Comparison of ENCODE assay signal across 10 cellular contexts in the genomic region with DNA sequence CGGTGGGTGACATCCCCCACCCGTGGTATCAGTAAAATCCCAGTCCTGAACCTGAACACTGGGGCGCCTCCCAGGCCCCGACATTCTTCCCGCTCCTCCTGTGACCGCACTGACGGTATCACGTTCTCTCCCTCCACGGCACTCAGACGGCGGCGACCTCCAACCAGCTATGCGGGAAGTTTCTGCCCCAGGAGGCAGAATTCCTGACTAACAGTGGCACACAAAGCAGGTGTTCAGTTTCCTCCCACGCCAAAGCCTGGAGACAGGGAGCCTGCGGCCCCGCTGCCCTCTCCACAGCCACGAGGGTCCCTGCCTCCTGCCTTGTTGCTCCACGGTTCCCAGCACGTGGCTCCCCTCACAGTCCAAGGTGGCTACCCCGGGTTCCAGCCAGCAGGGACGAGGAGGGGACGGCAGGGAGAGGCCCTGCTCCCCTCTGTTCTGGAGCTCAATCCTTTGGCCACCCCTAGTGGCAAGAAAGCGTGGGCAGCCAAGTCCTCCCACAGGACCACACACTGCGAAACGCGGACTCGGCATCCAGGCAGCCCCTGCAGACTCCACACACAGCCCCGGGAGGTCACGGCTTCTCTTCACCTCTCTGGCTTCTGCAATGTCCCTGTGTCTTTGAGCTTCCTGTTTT. TPM values are rescaled to one million over a fixed set of nuclear protein-coding genes. Genes with fewer than 3 reads are reported as not detected.
A peak's percentile ranks its signal among the peaks of the same experiment; 100 is the strongest.
DNase-seq lines count a peak whose midpoint lies in the region; ATAC-seq lines count a peak whose summit lies in the region.
"Had no signal": no experiment of that assay in that cellular context is flagged by ENCODE, and none has a peak within 500 bp of the region (broad histone marks: within the 10 kb centered on the region; RNA-seq: fewer than 3 reads in every experiment).

No MANE protein-coding gene starts in this region.

- no peaks in the 10 kb centered on the region for H3K4me1 ChIP-seq in urinary bladder (ENCODE audit: insufficient read depth)

- peaks cover 7% of the 10 kb centered on the region for H3K36me3 ChIP-seq in urinary bladder (ENCODE audit: insufficient read depth)

- H3K9me3 Mint-ChIP-seq in activated naive CD4-positive, alpha-beta T cell treated with anti-CD3 and anti-CD28 coated beads, Interleukin-2, amount 10 ng/mL, durations not matched to agents 7 days and 5 days, result no peaks in the 10 kb centered on the region
- no peaks in the 10 kb centered on the region for H3K9me3 Mint-ChIP-seq in memory B cell
- no peaks in the 10 kb centered on the region for H3K9me3 Mint-ChIP-seq in stimulated activated naive CD8-positive, alpha-beta T cell treated with anti-CD3 and anti-CD28 coated beads, Interleukin-15, amount 100 ng/mL, for 72 hours

- CTCF ChIA-PET in activated naive CD4-positive, alpha-beta T cell treated with anti-CD3 and anti-CD28 coated beads, Interleukin-2, amount 10 ng/mL, durations not matched to agents 7 days and 5 days (lab: Charles Lee), result interaction anchor here (1.2 to 1.5 kb wide), 2 partner anchors 34 to 66 kb away, joined by 3 to 4 read pairs; no protein-coding TSS in a partner anchor

- peak overlapping the region; percentile 33 for H3K27ac Mint-ChIP-seq in activated naive CD4-positive, alpha-beta T cell treated with anti-CD3 and anti-CD28 coated beads, Interleukin-2, amount 10 ng/mL, durations not matched to agents 7 days and 5 days
- peak overlapping the region; percentile 9 for H3K27ac Mint-ChIP-seq in memory B cell
- peak overlapping the region in 1 of 2 donors; percentile 33 for H3K27ac Mint-ChIP-seq in stimulated activated naive CD8-positive, alpha-beta T cell treated with anti-CD3 and anti-CD28 coated beads, Interleukin-15, amount 100 ng/mL, for 72 hours

- H3K4me3 ChIP-seq in urinary bladder (ENCODE audit: low read depth, low read length), result no peak overlapping the region

- no peaks in the 10 kb centered on the region for H3K4me1 Mint-ChIP-seq in activated naive CD4-positive, alpha-beta T cell treated with anti-CD3 and anti-CD28 coated beads, Interleukin-2, amount 10 ng/mL, durations not matched to agents 7 days and 5 days
- H3K4me1 Mint-ChIP-seq in memory B cell, result no peaks in the 10 kb centered on the region
- H3K4me1 Mint-ChIP-seq in stimulated activated naive CD8-positive, alpha-beta T cell treated with anti-CD3 and anti-CD28 coated beads, Interleukin-15, amount 100 ng/mL, for 72 hours, result peaks cover 8% of the 10 kb centered on the region

- H3K4me3 Mint-ChIP-seq in activated naive CD4-positive, alpha-beta T cell treated with anti-CD3 and anti-CD28 coated beads, Interleukin-2, amount 10 ng/mL, durations not matched to agents 7 days and 5 days, result no peak overlapping the region
- no peak overlapping the region for H3K4me3 Mint-ChIP-seq in memory B cell
- H3K4me3 Mint-ChIP-seq in stimulated activated naive CD8-positive, alpha-beta T cell treated with anti-CD3 and anti-CD28 coated beads, Interleukin-15, amount 100 ng/mL, for 72 hours, result no peak overlapping the region

- peak overlapping the region; percentile 70 for H3K27ac ChIP-seq in urinary bladder (ENCODE audit: low read depth)
- H3K27ac ChIP-seq: KMS-11 had no signal

- no peak for DNase-seq in activated naive CD4-positive, alpha-beta T cell treated with anti-CD3 and anti-CD28 coated beads, Interleukin-2, amount 10 ng/mL, durations not matched to agents 7 days and 5 days
- no peak for DNase-seq in activated naive CD4-positive, alpha-beta T cell treated with Interleukin-2 at 50 U/mL for 16 hours
- peak; percentile 74 for DNase-seq in epidermal melanocyte (ENCODE audit: insufficient read length, low spot score)
- no peak for DNase-seq in memory B cell (ENCODE audit: low spot score in 2 of 2)
- no peak for DNase-seq in NAMALWA (ENCODE audit: low spot score)
- DNase-seq in putamen (ENCODE audit: low spot score), result no peak
- DNase-seq in stimulated activated naive CD8-positive, alpha-beta T cell treated with anti-CD3 and anti-CD28 coated beads, Interleukin-15, amount 100 ng/mL, for 72 hours, result no peak
- DNase-seq: activated CD4-positive, alpha-beta T cell treated with anti-CD3 and anti-CD28 coated beads, Interleukin-2, amount 50 U/mL, for 1 hour had no signal

- H3K36me3 Mint-ChIP-seq in activated naive CD4-positive, alpha-beta T cell treated with anti-CD3 and anti-CD28 coated beads, Interleukin-2, amount 10 ng/mL, durations not matched to agents 7 days and 5 days, result peaks cover 56% of the 10 kb centered on the region
- H3K36me3 Mint-ChIP-seq in memory B cell, result peaks cover 30% of the 10 kb centered on the region

- 49% methylated on average over 29 of the region's 29 CpGs for WGBS in urinary bladder

- ATAC-seq in memory B cell (ENCODE audit: low read depth), result no peak
- no peak for ATAC-seq in stimulated activated naive CD8-positive, alpha-beta T cell treated with anti-CD3 and anti-CD28 coated beads, Interleukin-15, amount 100 ng/mL, for 72 hours

- H3K27me3 Mint-ChIP-seq in activated naive CD4-positive, alpha-beta T cell treated with anti-CD3 and anti-CD28 coated beads, Interleukin-2, amount 10 ng/mL, durations not matched to agents 7 days and 5 days, result no peaks in the 10 kb centered on the region
- no peaks in the 10 kb centered on the region for H3K27me3 Mint-ChIP-seq in memory B cell
- H3K27me3 Mint-ChIP-seq in stimulated activated naive CD8-positive, alpha-beta T cell treated with anti-CD3 and anti-CD28 coated beads, Interleukin-15, amount 100 ng/mL, for 72 hours, result no peaks in the 10 kb centered on the region

RNA-seq across cellular contexts. Expression of a gene that starts 15.2 kb away (rescaled TPM):
- 85.9 TPM for total RNA-seq in urinary bladder
- 140 TPM for polyA plus RNA-seq in urinary bladder

RNA-seq across cellular contexts. Expression of a gene that starts 55.9 kb away (rescaled TPM):
- total RNA-seq in urinary bladder, result 25.6 TPM
- polyA plus RNA-seq in urinary bladder, result 69.9 TPM
